Comparison of ENCODE assay signal across 13 cellular contexts in the genomic region with DNA sequence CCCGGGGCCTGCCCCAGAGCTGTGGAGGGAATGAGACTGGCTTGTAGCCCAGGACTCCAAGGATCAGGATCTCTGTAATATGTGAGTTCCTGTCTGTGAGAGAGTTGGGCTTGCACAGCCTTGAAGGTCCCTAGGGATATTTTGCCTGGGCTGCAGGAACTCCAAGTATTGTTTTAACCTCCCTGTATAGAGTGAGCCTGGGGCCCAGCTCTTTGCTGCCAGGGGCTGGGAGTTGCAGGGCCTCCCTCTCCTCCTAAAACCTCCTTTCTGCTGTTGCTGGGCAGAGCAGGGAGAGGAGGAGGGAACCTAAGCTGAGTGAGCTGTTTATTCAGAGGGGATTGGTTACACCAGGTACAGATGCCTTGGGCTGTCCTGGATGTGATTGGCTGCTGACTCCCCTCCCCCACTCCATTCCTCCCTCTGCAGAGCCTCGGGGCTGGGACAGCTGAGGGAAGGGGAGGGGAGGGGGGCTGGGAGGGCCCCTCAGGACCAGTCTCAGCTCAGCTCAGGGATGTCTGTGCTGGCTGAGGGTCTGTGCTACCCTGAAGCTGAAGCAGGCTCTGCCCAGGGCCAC. TPM values are rescaled to one million over a fixed set of nuclear protein-coding genes. Genes with fewer than 3 reads are reported as not detected.
DNase-seq lines count a peak whose midpoint lies in the region; ATAC-seq and TF ChIP-seq lines count a peak whose summit lies in the region.
"Not testable (repeated sequence)": the region's sequence is repeated elsewhere in the genome, so short reads cannot be mapped to it uniquely, and the experiment has no call there.
"Had no signal": no experiment of that assay in that cellular context is flagged by ENCODE, and none has a peak within 500 bp of the region (broad histone marks: within the 10 kb centered on the region; RNA-seq: fewer than 3 reads in every experiment).

No MANE protein-coding gene starts in this region.

- TF ChIP-seq CTCF in WTC11 (IDR thresholded peaks at IDR 0.05), result not testable (repeated sequence)

- peak overlapping the region; percentile 98 for H3K27ac Mint-ChIP-seq in WTC11

- not testable (repeated sequence) for H2BK120ac ChIP-seq in mesendoderm (ENCODE audit: low read depth, low read length)

- H3K27ac ChIP-seq in ectodermal cell (ENCODE audit: insufficient read depth, low read depth, low read length, poor library complexity, severe bottlenecking) (peak overlapping the region; percentile 74), mesendoderm (ENCODE audit: low read depth, low read length) (peak overlapping the region; percentile 83)

- POLR2A ChIA-PET in WTC11 (lab: Charles Lee), result interaction anchor here (2.0 kb wide), 1 partner anchor 135 kb away, joined by 8 read pairs; no protein-coding TSS in a partner anchor

- H3K4ac ChIP-seq in mesendoderm (ENCODE audit: low read depth, low read length), result not testable (repeated sequence)

- DNase-seq in DMS 273 (lab: John Stamatoyannopoulos, UW; ENCODE audit: unreplicated experiment) (peak; percentile 88), LHCN-M2 (ENCODE audit: low read depth) (peak; percentile 26), NCI-H524 treated with DMSO at 0.1 percent for 48 hours (lab: John Stamatoyannopoulos, UW) (peak; percentile 47), WTC11 (ENCODE audit: low spot score) (peak; percentile 45), mesendoderm (peak; percentile 67), retina (peak; percentile 54)
- not testable (repeated sequence) for DNase-seq in Right ventricle myocardium superior

- H3K36me3 Mint-ChIP-seq in WTC11, result not testable (repeated sequence)

- peak overlapping the region; percentile 56 for H4K8ac ChIP-seq in mesendoderm (ENCODE audit: low read depth, low read length)

- not testable (repeated sequence) for H3K4me1 ChIP-seq in ectodermal cell (ENCODE audit: control insufficient read depth, insufficient read depth, low read length); mesendoderm (ENCODE audit: control insufficient read depth, low read depth, low read length)

- whole genome bisulfite sequencing in ectodermal cell, 2 experiments, result 45 to 67% methylated on average over 1 of the region's 2 CpGs
- no CpG with 5 or more reads among the region's 2 CpGs for WGBS in mesendoderm (ENCODE audit: extremely low coverage, insufficient coverage, low lambda C conversion rate)

- not testable (repeated sequence) for H3K9me3 ChIP-seq in ectodermal cell (ENCODE audit: control insufficient read depth, low read length)

- not testable (repeated sequence) for H2BK5ac ChIP-seq in mesendoderm (ENCODE audit: low read length)

- not testable (repeated sequence) for H2BK15ac ChIP-seq in mesendoderm (replicated peaks; ENCODE audit: low read depth)

- H3K79me1 ChIP-seq in mesendoderm (ENCODE audit: low read length), result not testable (repeated sequence)

- not testable (repeated sequence) for H2AK5ac ChIP-seq in mesendoderm (ENCODE audit: low read length)

- peak overlapping the region; percentile 32 for H3K9ac ChIP-seq in mesendoderm (ENCODE audit: low read length)

- CTCF ChIA-PET in WTC11 (lab: Charles Lee), result interaction anchor here (1.3 kb wide), 1 partner anchor 20 kb away, joined by 5 read pairs; no protein-coding TSS in a partner anchor

- H3K27me3 Mint-ChIP-seq in WTC11 (ENCODE audit: low read depth), result not testable (repeated sequence)

- not testable (repeated sequence) for H3K79me2 ChIP-seq in mesendoderm (ENCODE audit: control insufficient read depth, insufficient read depth, low read length)

- intact Hi-C loops in Right ventricle myocardium superior (cut with DNase I), result not testable (repeated sequence)

- H3K4me2 ChIP-seq in mesendoderm (ENCODE audit: low read length), result not testable (repeated sequence)

- not testable (repeated sequence) for H3K4me3 Mint-ChIP-seq in WTC11

- not testable (repeated sequence) for H3K4me3 ChIP-seq in ectodermal cell (ENCODE audit: insufficient read depth, low read depth, low read length); mesendoderm (ENCODE audit: low read length)

- H3K9me3 Mint-ChIP-seq in WTC11, result not testable (repeated sequence)

- not testable (repeated sequence) for H3K36me3 ChIP-seq in ectodermal cell (ENCODE audit: control insufficient read depth, insufficient read depth, low read length); mesendoderm (ENCODE audit: control insufficient read depth, insufficient read depth, low read length)

- H3K4me1 Mint-ChIP-seq in WTC11, result peaks cover 25% of the 10 kb centered on the region

- H3K27me3 ChIP-seq in ectodermal cell (ENCODE audit: control insufficient read depth, insufficient read depth, low read length, poor library complexity, severe bottlenecking); mesendoderm (ENCODE audit: insufficient read depth, low read length, poor library complexity): not testable (repeated sequence)

- peak overlapping the region; percentile 84 for H3K18ac ChIP-seq in mesendoderm (ENCODE audit: low read length)

- peak overlapping the region; percentile 67 for H3K56ac ChIP-seq in mesendoderm (ENCODE audit: low read length)

- peak; percentile 99 for ATAC-seq in WTC11
- peak; percentile 73 for ATAC-seq in Right ventricle myocardium superior (ENCODE audit: poor library complexity)

- H3K23ac ChIP-seq in mesendoderm (ENCODE audit: low read length), result not testable (repeated sequence)

- not testable (repeated sequence) for H4K5ac ChIP-seq in mesendoderm (ENCODE audit: low read length)

RNA-seq across cellular contexts. Expression of a gene that starts 23.6 kb away (rescaled TPM):
- not detected in 2 replicates for total RNA-seq in LHCN-M2 (2014; rRNA removed)
- not detected for polyA plus RNA-seq in LHCN-M2 (2012)
- 0.02 to 0.05 TPM (median 0.04 TPM) in 3 replicates for total RNA-seq in WTC11 (2021)
- polyA plus RNA-seq in ectodermal cell (2013, experiment 1 of 4), result not detected
- polyA plus RNA-seq in ectodermal cell (2013, experiment 2 of 4), result not detected
- polyA plus RNA-seq in ectodermal cell (2013, experiment 3 of 4), result not detected
- polyA plus RNA-seq in ectodermal cell (2013, experiment 4 of 4), result not detected
- not detected for total RNA-seq in Right ventricle myocardium superior
- 0.03 TPM for polyA plus RNA-seq in mesendoderm (2013, experiment 1 of 2)
- polyA plus RNA-seq in mesendoderm (2013, experiment 2 of 2), result 0.01 TPM
- total RNA-seq: activated CD4-positive, alpha-beta memory T cell treated with anti-CD3 and anti-CD28 coated beads, Interleukin-2, amount 10 ng/mL, durations not matched to agents 7 days and 5 days; cardiac septum; CD4-positive, alpha-beta memory T cell; Daoy had no signal
- polyA plus RNA-seq: AG04450; CD4-positive, alpha-beta memory T cell had no signal

RNA-seq across cellular contexts. Expression of a gene that starts 33.1 kb away (rescaled TPM):
- total RNA-seq in LHCN-M2 (2014; rRNA removed) (171 and 194 TPM in 2 replicates), WTC11 (2021) (136 to 140 TPM (median 138 TPM) in 3 replicates), Right ventricle myocardium superior (66.5 TPM)
- polyA plus RNA-seq in LHCN-M2 (2012), result 329 TPM
- polyA plus RNA-seq in ectodermal cell (2013, experiment 1 of 4), result 313 TPM
- 307 TPM for polyA plus RNA-seq in ectodermal cell (2013, experiment 2 of 4)
- 247 TPM for polyA plus RNA-seq in ectodermal cell (2013, experiment 3 of 4)
- 262 TPM for polyA plus RNA-seq in ectodermal cell (2013, experiment 4 of 4)
- 101 TPM for polyA plus RNA-seq in mesendoderm (2013, experiment 1 of 2)
- polyA plus RNA-seq in mesendoderm (2013, experiment 2 of 2), result 98.0 TPM
